Comparison of ENCODE assay signal across 1 cellular context in the genomic region with DNA sequence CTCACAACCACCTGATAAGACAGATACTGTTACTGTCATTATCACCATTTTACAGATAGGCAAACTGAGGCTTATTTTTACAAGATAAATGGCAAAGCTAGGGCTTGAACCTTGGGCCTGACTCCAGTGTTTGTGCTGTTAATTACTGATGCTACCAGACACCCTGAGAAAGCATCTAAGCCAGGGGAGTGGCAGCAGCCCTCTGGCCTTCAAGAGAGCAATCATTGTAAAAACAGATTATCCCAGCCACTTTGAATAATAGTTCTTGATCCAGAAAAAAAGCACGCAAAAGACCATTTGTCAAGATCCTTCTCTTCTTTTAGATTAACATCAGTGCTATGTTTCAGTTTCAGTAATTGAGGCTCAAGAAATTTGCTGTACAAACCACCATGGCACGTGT.
TF ChIP-seq lines count a peak whose summit lies in the region.

No MANE protein-coding gene starts in this region.

TF ChIP-seq in IMR-90, 13 proteins besides CTCF, POLR2A, EP300 and RAD21 (continued from another document):
- TF ChIP-seq, protein P1, sequence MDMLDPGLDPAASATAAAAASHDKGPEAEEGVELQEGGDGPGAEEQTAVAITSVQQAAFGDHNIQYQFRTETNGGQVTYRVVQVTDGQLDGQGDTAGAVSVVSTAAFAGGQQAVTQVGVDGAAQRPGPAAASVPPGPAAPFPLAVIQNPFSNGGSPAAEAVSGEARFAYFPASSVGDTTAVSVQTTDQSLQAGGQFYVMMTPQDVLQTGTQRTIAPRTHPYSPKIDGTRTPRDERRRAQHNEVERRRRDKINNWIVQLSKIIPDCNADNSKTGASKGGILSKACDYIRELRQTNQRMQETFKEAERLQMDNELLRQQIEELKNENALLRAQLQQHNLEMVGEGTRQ (IDR thresholded peaks at IDR 0.05; ENCODE audit: low read depth, low read length), result no peak
- TF ChIP-seq MAFK (IDR thresholded peaks at IDR 0.05; ENCODE audit: low read depth, low read length), result no peak
- no peak for TF ChIP-seq CHD1 (IDR thresholded peaks at IDR 0.05; ENCODE audit: low read depth, low read length)
- no peak for TF ChIP-seq NFE2L2 (IDR thresholded peaks at IDR 0.05; ENCODE audit: low read depth, low read length)
- TF ChIP-seq, protein P2, sequence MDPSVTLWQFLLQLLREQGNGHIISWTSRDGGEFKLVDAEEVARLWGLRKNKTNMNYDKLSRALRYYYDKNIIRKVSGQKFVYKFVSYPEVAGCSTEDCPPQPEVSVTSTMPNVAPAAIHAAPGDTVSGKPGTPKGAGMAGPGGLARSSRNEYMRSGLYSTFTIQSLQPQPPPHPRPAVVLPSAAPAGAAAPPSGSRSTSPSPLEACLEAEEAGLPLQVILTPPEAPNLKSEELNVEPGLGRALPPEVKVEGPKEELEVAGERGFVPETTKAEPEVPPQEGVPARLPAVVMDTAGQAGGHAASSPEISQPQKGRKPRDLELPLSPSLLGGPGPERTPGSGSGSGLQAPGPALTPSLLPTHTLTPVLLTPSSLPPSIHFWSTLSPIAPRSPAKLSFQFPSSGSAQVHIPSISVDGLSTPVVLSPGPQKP (IDR thresholded peaks at IDR 0.05; ENCODE audit: borderline replicate concordance, low read depth, low read length), result no peak
- TF ChIP-seq RFX5 (IDR thresholded peaks at IDR 0.05; ENCODE audit: low read depth, low read length), result no peak
- TF ChIP-seq CEBPB (IDR thresholded peaks at IDR 0.05; ENCODE audit: low read depth, low read length), result no peak
- no peak for TF ChIP-seq RCOR1 (IDR thresholded peaks at IDR 0.05; ENCODE audit: insufficient replicate concordance, low read length)
- TF ChIP-seq BHLHE40 (IDR thresholded peaks at IDR 0.05; ENCODE audit: low read depth, low read length), result no peak
- TF ChIP-seq FOS (IDR thresholded peaks at IDR 0.05; ENCODE audit: low read depth, low read length), result no peak
- TF ChIP-seq MXI1 (IDR thresholded peaks at IDR 0.05; ENCODE audit: borderline replicate concordance, low read depth, low read length), result no peak
- TF ChIP-seq SMC3 (IDR thresholded peaks at IDR 0.05; ENCODE audit: low read depth, low read length), result no peak
